In the genomic region with DNA sequence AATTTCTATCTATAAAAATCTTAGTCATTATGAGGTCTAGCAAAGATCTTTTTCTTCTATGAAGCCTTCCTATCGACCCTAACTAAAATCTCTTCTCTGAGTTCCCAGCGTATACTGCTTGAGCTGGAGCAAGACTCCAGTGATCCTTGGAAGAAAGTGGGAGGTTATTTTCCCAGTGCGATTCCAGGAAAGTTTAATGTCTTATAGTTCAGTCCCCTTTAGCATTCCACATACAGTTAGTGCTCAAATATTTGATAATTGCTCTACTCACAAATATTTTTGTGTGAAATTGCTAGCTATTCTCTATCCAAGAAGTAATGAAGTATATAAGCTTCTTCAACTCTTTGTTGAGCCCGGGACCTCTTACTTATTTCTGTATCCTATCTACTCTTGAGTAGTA, we compare ENCODE assay signal across 26 cellular contexts.
"Had no signal": no experiment of that assay in that cellular context is flagged by ENCODE, and none has a peak within 500 bp of the region (broad histone marks: within the 10 kb centered on the region; RNA-seq: fewer than 3 reads in every experiment).

No MANE protein-coding gene starts in this region.

- H3K9me3 Mint-ChIP-seq: stimulated activated effector memory CD8-positive, alpha-beta T cell treated with anti-CD3 and anti-CD28 coated beads, Interleukin-12 subunit alpha, Interleukin-12 subunit beta, amount 100 ng/mL, for 72 hours; stimulated activated naive CD8-positive, alpha-beta T cell treated with anti-CD3 and anti-CD28 coated beads, Interleukin-15, Interleukin-2, amounts not matched to agents 100 ng/mL and 50 ng/mL, for 24 hours had no signal

- H3K36me3 ChIP-seq: lower lobe of right lung, neural progenitor cell, transverse colon had no signal

- H3K4me1 ChIP-seq: lower lobe of right lung, neural progenitor cell, parathyroid adenoma, right atrium auricular region, upper lobe of left lung had no signal

- H3K4me1 Mint-ChIP-seq: nephron progenitor cell, neural progenitor cell had no signal

- DNase-seq: head of caudate nucleus; hippocampal formation; kidney glomerular epithelial cell; left cardiac atrium; left ventricle myocardium superior; lower lobe of right lung; mammary epithelial cell; mesenchymal stem cell; naive thymus-derived CD8-positive, alpha-beta T cell; nephron progenitor cell; occipital lobe; psoas muscle; sigmoid colon; small intestine; spleen; stimulated activated CD4-positive, alpha-beta T cell treated with anti-CD3 and anti-CD28 coated beads, Interleukin-4, amount 100 ng/mL, for 24 hours; stimulated activated naive CD4-positive, alpha-beta T cell; substantia nigra; transverse colon; upper lobe of left lung had no signal

- H3K27me3 Mint-ChIP-seq: naive thymus-derived CD8-positive, alpha-beta T cell; stimulated activated naive CD8-positive, alpha-beta T cell treated with anti-CD3 and anti-CD28 coated beads, Interleukin-15, Interleukin-2, amounts not matched to agents 100 ng/mL and 50 ng/mL, for 24 hours had no signal

- H3K4me3 ChIP-seq: lower lobe of right lung, neural progenitor cell, psoas muscle, right atrium auricular region, sigmoid colon, spleen, transverse colon, upper lobe of left lung had no signal

- H3K27ac Mint-ChIP-seq: nephron progenitor cell; neural progenitor cell; stimulated activated effector memory CD8-positive, alpha-beta T cell treated with anti-CD3 and anti-CD28 coated beads, Interleukin-12 subunit alpha, Interleukin-12 subunit beta, amount 100 ng/mL, for 72 hours; stimulated activated naive CD8-positive, alpha-beta T cell treated with anti-CD3 and anti-CD28 coated beads, Interleukin-15, Interleukin-2, amounts not matched to agents 100 ng/mL and 50 ng/mL, for 24 hours had no signal

- H3K4me3 Mint-ChIP-seq: naive thymus-derived CD8-positive, alpha-beta T cell; nephron progenitor cell; neural progenitor cell; stimulated activated effector memory CD8-positive, alpha-beta T cell treated with anti-CD3 and anti-CD28 coated beads, Interleukin-12 subunit alpha, Interleukin-12 subunit beta, amount 100 ng/mL, for 72 hours; stimulated activated naive CD8-positive, alpha-beta T cell treated with anti-CD3 and anti-CD28 coated beads, Interleukin-15, Interleukin-2, amounts not matched to agents 100 ng/mL and 50 ng/mL, for 24 hours had no signal

- H3K9me3 ChIP-seq: lower lobe of right lung, neutrophil, psoas muscle, right atrium auricular region, sigmoid colon, transverse colon had no signal

- H3K36me3 Mint-ChIP-seq: stimulated activated effector memory CD8-positive, alpha-beta T cell treated with anti-CD3 and anti-CD28 coated beads, Interleukin-12 subunit alpha, Interleukin-12 subunit beta, amount 100 ng/mL, for 72 hours had no signal

- H3K27me3 ChIP-seq: neural progenitor cell, neutrophil, right atrium auricular region, sigmoid colon, spleen, transverse colon, upper lobe of left lung had no signal

- ATAC-seq: left cardiac atrium; left ventricle myocardium superior; lower lobe of right lung; naive thymus-derived CD8-positive, alpha-beta T cell; psoas muscle; stimulated activated effector memory CD8-positive, alpha-beta T cell treated with anti-CD3 and anti-CD28 coated beads, Interleukin-12 subunit alpha, Interleukin-12 subunit beta, amount 100 ng/mL, for 72 hours had no signal

- H3K27ac ChIP-seq: lower lobe of right lung, neural progenitor cell, neutrophil, parathyroid adenoma, psoas muscle, right atrium auricular region, spleen, transverse colon, upper lobe of left lung had no signal
